Comparison of ENCODE assay signal across 25 cellular contexts in genomic region chr10:109780997-109781396, GRCh38.
"Had no signal": no experiment of that assay in that cellular context is flagged by ENCODE, and none has a peak within 500 bp of the region (broad histone marks: within the 10 kb centered on the region; RNA-seq: fewer than 3 reads in every experiment).

No MANE protein-coding gene starts in this region.

- H2AFZ ChIP-seq: parathyroid adenoma had no signal

- H3K4me1 Mint-ChIP-seq: neural crest cell; stimulated activated naive CD8-positive, alpha-beta T cell treated with anti-CD3 and anti-CD28 coated beads, Interleukin-15, amount 100 ng/mL, for 72 hours had no signal

- H3K9ac ChIP-seq: parathyroid adenoma had no signal

- H3K36me3 Mint-ChIP-seq: natural killer cell treated with Interleukin-12 subunit alpha and Interleukin-12 subunit beta and Interleukin-15 and Interleukin-18, amount 100 ng/mL, for 72 hours had no signal

- ATAC-seq: effector memory CD8-positive, alpha-beta T cell; gastrocnemius medialis; left colon; lower lobe of right lung; natural killer cell treated with Interleukin-12 subunit alpha and Interleukin-12 subunit beta and Interleukin-15 and Interleukin-18, amount 100 ng/mL, for 72 hours; right lobe of liver; upper lobe of right lung had no signal

- H3K27ac Mint-ChIP-seq: effector memory CD8-positive, alpha-beta T cell; natural killer cell treated with Interleukin-12 subunit alpha and Interleukin-12 subunit beta and Interleukin-15 and Interleukin-18, amount 100 ng/mL, for 72 hours; progenitor cell of endocrine pancreas; stimulated activated naive CD8-positive, alpha-beta T cell treated with anti-CD3 and anti-CD28 coated beads, Interleukin-15, amount 100 ng/mL, for 72 hours had no signal

- H3K4me3 Mint-ChIP-seq: effector memory CD8-positive, alpha-beta T cell; natural killer cell treated with Interleukin-12 subunit alpha and Interleukin-12 subunit beta and Interleukin-15 and Interleukin-18, amount 100 ng/mL, for 72 hours; neural crest cell; stimulated activated naive CD8-positive, alpha-beta T cell treated with anti-CD3 and anti-CD28 coated beads, Interleukin-15, amount 100 ng/mL, for 72 hours had no signal

- H3K4me1 ChIP-seq: gastrocnemius medialis, left ventricle myocardium inferior, lower lobe of right lung, parathyroid adenoma, right lobe of liver, suprapubic skin, transverse colon, upper lobe of right lung, uterus had no signal

- H3K27me3 ChIP-seq: gastrocnemius medialis, right lobe of liver, suprapubic skin, transverse colon, upper lobe of right lung, uterus had no signal

- H3K27me3 Mint-ChIP-seq: progenitor cell of endocrine pancreas had no signal

- H3K36me3 ChIP-seq: gastrocnemius medialis, left ventricle myocardium inferior, lower lobe of right lung, right lobe of liver, suprapubic skin, transverse colon, upper lobe of right lung, uterus had no signal

- H3K79me2 ChIP-seq: parathyroid adenoma had no signal

- DNase-seq: dermis blood vessel endothelial cell; effector memory CD8-positive, alpha-beta T cell; foreskin fibroblast; gastrocnemius medialis; head of caudate nucleus; kidney glomerular epithelial cell; left colon; left ventricle myocardium inferior; lower lobe of right lung; right lobe of liver; small intestine; stimulated activated CD4-positive, alpha-beta T cell treated with anti-CD3 and anti-CD28 coated beads, Interleukin-1b, Interleukin-23, amount 100 ng/mL, for 48 hours; stimulated activated CD4-positive, alpha-beta T cell treated with anti-CD3 and anti-CD28 coated beads, Interleukin-4, amount 100 ng/mL, for 1 hour; stimulated activated CD8-positive, alpha-beta memory T cell treated with anti-CD3 and anti-CD28 coated beads, Interleukin-4, amount 100 ng/mL, for 48 hours; stimulated activated naive CD4-positive, alpha-beta T cell; stimulated activated naive CD8-positive, alpha-beta T cell treated with anti-CD3 and anti-CD28 coated beads, Interleukin-15, amount 100 ng/mL, for 72 hours; transverse colon; upper lobe of right lung; uterus had no signal

- H3K9me3 ChIP-seq: gastrocnemius medialis, left ventricle myocardium inferior, lower lobe of right lung, right lobe of liver, suprapubic skin, transverse colon, upper lobe of right lung, uterus had no signal

- H3K27ac ChIP-seq: coronary artery, gastrocnemius medialis, left ventricle myocardium inferior, lower lobe of right lung, parathyroid adenoma, right lobe of liver, suprapubic skin, transverse colon, upper lobe of right lung, uterus had no signal

- H3K9me3 Mint-ChIP-seq: effector memory CD8-positive, alpha-beta T cell; natural killer cell treated with Interleukin-12 subunit alpha and Interleukin-12 subunit beta and Interleukin-15 and Interleukin-18, amount 100 ng/mL, for 72 hours; neural crest cell; stimulated activated naive CD8-positive, alpha-beta T cell treated with anti-CD3 and anti-CD28 coated beads, Interleukin-15, amount 100 ng/mL, for 72 hours had no signal

- H3K4me3 ChIP-seq: coronary artery, gastrocnemius medialis, left ventricle myocardium inferior, lower lobe of right lung, right lobe of liver, suprapubic skin, transverse colon, upper lobe of right lung, uterus had no signal
